In genomic region chr17:60390881-60391418, GRCh38 we compare ENCODE assay signal across 8 cellular contexts. TPM values are rescaled to one million over a fixed set of nuclear protein-coding genes. Genes with fewer than 3 reads are reported as not detected.
DNase-seq lines count a peak whose midpoint lies in the region; ATAC-seq, FAIRE-seq and TF ChIP-seq lines count a peak whose summit lies in the region.

No MANE protein-coding gene starts in this region.

- no peak for TF ChIP-seq CTCF in A549 (IDR thresholded peaks at IDR 0.05)
- no peak for TF ChIP-seq CTCF in GM12875 (IDR thresholded peaks at IDR 0.05; ENCODE audit: borderline replicate concordance, insufficient read depth, low read depth, low read length)
- no peak for TF ChIP-seq CTCF in glutamatergic neuron (IDR thresholded peaks at IDR 0.05; ENCODE audit: partially characterized antibody, unreplicated experiment)
- TF ChIP-seq CTCF in parathyroid adenoma (IDR thresholded peaks at IDR 0.05): no peak

- H3K9me3 Mint-ChIP-seq in activated naive CD8-positive, alpha-beta T cell (ENCODE audit: low read depth): no peaks in the 10 kb centered on the region
- peaks cover 17% of the 10 kb centered on the region for H3K9me3 Mint-ChIP-seq in glutamatergic neuron (ENCODE audit: unreplicated experiment)

- DNase-seq in A549 (ENCODE audit: low read depth in 1 of 2, low spot score in 1 of 2): peak; percentile 25 to 45
- peak; percentile 79 for DNase-seq in NCI-H82 treated with DMSO at 0.1 percent for 48 hours (lab: John Stamatoyannopoulos, UW; ENCODE audit: unreplicated experiment)
- peak; percentile 19 for DNase-seq in glutamatergic neuron

- peak overlapping the region; percentile 78 for H3K9ac ChIP-seq in parathyroid adenoma

- no peaks in the 10 kb centered on the region for H3K9me3 ChIP-seq in A549
- no peaks in the 10 kb centered on the region for H3K9me3 ChIP-seq in parathyroid adenoma (ENCODE audit: control insufficient read depth, low read length)

- H3K4me1 Mint-ChIP-seq in activated naive CD8-positive, alpha-beta T cell (ENCODE audit: low read depth): peaks cover 53% of the 10 kb centered on the region
- H3K4me1 Mint-ChIP-seq in glutamatergic neuron (ENCODE audit: low read depth, unreplicated experiment): peaks cover 17% of the 10 kb centered on the region

- H3K27ac ChIP-seq in A549 (peak overlapping the region; percentile 96), parathyroid adenoma (peak overlapping the region; percentile 96)

- peak overlapping the region; percentile 75 for H3K4me2 ChIP-seq in A549
- peak overlapping the region; percentile 86 for H3K4me2 ChIP-seq in parathyroid adenoma (ENCODE audit: low read length)

- POLR2A ChIA-PET in A549 (lab: Yijun Ruan, JAX): interaction anchor here (1.3 to 1.8 kb wide), 4 partner anchors 18 to 209 kb away, joined by 4 to 16 read pairs (median 8); partner anchors contain the start of gene PPM1D

- peaks cover 6% of the 10 kb centered on the region for H3K79me2 ChIP-seq in parathyroid adenoma

- H3K27ac Mint-ChIP-seq in activated naive CD8-positive, alpha-beta T cell: peak overlapping the region; percentile 95
- peak overlapping the region; percentile 81 for H3K27ac Mint-ChIP-seq in glutamatergic neuron (ENCODE audit: unreplicated experiment)

- TF ChIP-seq POLR2A in A549 (IDR thresholded peaks at IDR 0.05; ENCODE audit: low read length): no peak

- CTCF ChIA-PET in A549 (lab: Yijun Ruan, JAX): interaction anchor here (1.0 to 1.8 kb wide), 8 partner anchors 9 to 160 kb away, joined by 3 to 6 read pairs (median 3); no protein-coding TSS in a partner anchor

- peaks cover 37% of the 10 kb centered on the region for H3K4me1 ChIP-seq in A549
- H3K4me1 ChIP-seq in parathyroid adenoma: peaks cover 7% of the 10 kb centered on the region

- no peaks in the 10 kb centered on the region for H3K27me3 Mint-ChIP-seq in activated naive CD8-positive, alpha-beta T cell
- peaks cover 14% of the 10 kb centered on the region for H3K27me3 Mint-ChIP-seq in glutamatergic neuron (ENCODE audit: unreplicated experiment)

- peak; percentile 7 to 10; a peak in 5 of 6 replicates for ATAC-seq in A549
- no peak for ATAC-seq in GM19452 (IDR thresholded peaks at IDR 0.05; ENCODE audit: unreplicated experiment)
- no peak for ATAC-seq in HG02642 (IDR thresholded peaks at IDR 0.05; ENCODE audit: poor library complexity, unreplicated experiment)

- no peak for FAIRE-seq in A549 (lab: Jason Lieb, UNC)

- H3K4me3 Mint-ChIP-seq in activated naive CD8-positive, alpha-beta T cell: peak overlapping the region; percentile 97
- peak overlapping the region; percentile 94 for H3K4me3 Mint-ChIP-seq in glutamatergic neuron (ENCODE audit: unreplicated experiment)

- H3K27me3 ChIP-seq in parathyroid adenoma (ENCODE audit: control insufficient read depth, insufficient read depth, low read length): no peaks in the 10 kb centered on the region

- WGBS in A549 (ENCODE audit: missing lambda C conversion rate): 19% methylated on average over 12 of the region's 12 CpGs

- H3K36me3 Mint-ChIP-seq in activated naive CD8-positive, alpha-beta T cell: no peaks in the 10 kb centered on the region
- no peaks in the 10 kb centered on the region for H3K36me3 Mint-ChIP-seq in glutamatergic neuron (ENCODE audit: unreplicated experiment)

- no peak for TF ChIP-seq EP300 in A549 (IDR thresholded peaks at IDR 0.05)

- H3K4me3 ChIP-seq in A549: peak overlapping the region; percentile 91
- peak overlapping the region; percentile 69 for H3K4me3 ChIP-seq in GM12875 (ENCODE audit: low read depth, low read length)
- peak overlapping the region; percentile 85 for H3K4me3 ChIP-seq in parathyroid adenoma (ENCODE audit: low read depth, low read length)

- H2AFZ ChIP-seq in parathyroid adenoma: peak overlapping the region; percentile 94

- no peak for TF ChIP-seq RAD21 in A549 (conservative IDR thresholded peaks at IDR 0.05 in 1 of 2, IDR thresholded peaks at IDR 0.05 in 1 of 2)

- H3K36me3 ChIP-seq in parathyroid adenoma (ENCODE audit: control insufficient read depth, insufficient read depth, low read length): no peaks in the 10 kb centered on the region

TF ChIP-seq in A549, 52 proteins besides CTCF, POLR2A, EP300 and RAD21:
- TF ChIP-seq ESRRA (IDR thresholded peaks at IDR 0.05; ENCODE audit: borderline replicate concordance, low read length): no peak
- TF ChIP-seq ELK1 (IDR thresholded peaks at IDR 0.05; ENCODE audit: low read depth, low read length): no peak
- TF ChIP-seq NPAS2 (CRISPR knock-in tag; IDR thresholded peaks at IDR 0.05; ENCODE audit: borderline replicate concordance): no peak

RNA-seq across cellular contexts. Expression of gene USP32, which starts 1.0 kb away (rescaled TPM):
- polyA plus RNA-seq in A549 (2011; rRNA removed) (52.2 and 70.6 TPM in 2 replicates), A549 (2017; fragmentation: RNase III; extraction: RNeasy Plus Mini Kit Qiagen cat#74134 plus additional on column Dnase treatment) (33.5 to 35.7 TPM (median 35.4 TPM) in 3 replicates)
- polyA plus RNA-seq in A549 (2012; cell fraction: cytosol; rRNA removed): 14.0 and 14.6 TPM in 2 replicates
- 8.7 and 11.6 TPM in 2 replicates for polyA plus RNA-seq in A549 (2012; cell fraction: nucleus; rRNA removed)
- 51.7 and 54.5 TPM in 2 replicates for polyA minus RNA-seq in A549 (2011; rRNA and poly(A)+ RNA removed)
- total RNA-seq in glutamatergic neuron (ENCODE audit: unreplicated experiment): 59.6 TPM

RNA-seq across cellular contexts. Expression of gene CHCT1, which starts 31.3 kb away (rescaled TPM):
- polyA plus RNA-seq in A549 (2011; rRNA removed) (0.10 and 0.26 TPM in 2 replicates), A549 (2017; fragmentation: RNase III; extraction: RNeasy Plus Mini Kit Qiagen cat#74134 plus additional on column Dnase treatment) (0.10 TPM in 1 of 3 replicates, not detected in the others)
- 0.04 TPM in 1 of 2 replicates, not detected in the other for polyA plus RNA-seq in A549 (2012; cell fraction: cytosol; rRNA removed)
- not detected in 2 replicates for polyA plus RNA-seq in A549 (2012; cell fraction: nucleus; rRNA removed)
- polyA minus RNA-seq in A549 (2011; rRNA and poly(A)+ RNA removed): not detected in 2 replicates
- total RNA-seq in glutamatergic neuron (ENCODE audit: unreplicated experiment): not detected

Comparison
In these comparisons a context has a peak if more than half of its experiments do, and no peak if none do; other contexts are left out.
1. ATAC-seq: peak in A549 (2 of 2); none in GM19452 (single experiment) and HG02642 (single experiment).
2. DNase-seq: peak in every context shown above with its lines; median percentile 79 in NCI-H82 treated with DMSO at 0.1 percent for 48 hours; 35 in A549; 19 in glutamatergic neuron.
3. Peak in every context shown above with its lines, with median percentiles within 50 percentile points of each other: H3K4me3 ChIP-seq.